Comparison of ENCODE assay signal across 14 cellular contexts in genomic region chr2:190634381-190634780, GRCh38.
"Had no signal": no experiment of that assay in that cellular context is flagged by ENCODE, and none has a peak within 500 bp of the region (broad histone marks: within the 10 kb centered on the region; RNA-seq: fewer than 3 reads in every experiment).

No MANE protein-coding gene starts in this region.

- DNase-seq: activated CD4-positive, alpha-beta T cell treated with anti-CD3 and anti-CD28 coated beads, Interleukin-2, amount 50 U/mL, for 4 hours; activated CD4-positive, CD25-positive, alpha-beta regulatory T cell treated with anti-CD3 and anti-CD28 coated beads, Interleukin-2, amount 50 U/mL, for 72 hours; activated naive CD8-positive, alpha-beta T cell treated with anti-CD3 and anti-CD28 coated beads for 36 hours; activated T-cell treated with anti-CD3 and anti-CD28 coated beads, Interleukin-2, amount 50 U/mL, for 1 hour; aorta; head of caudate nucleus; islet precursor cell; left lung; ovary; sigmoid colon; stimulated activated CD4-positive, alpha-beta T cell treated with anti-CD3 and anti-CD28 coated beads, Interleukin-12 subunit alpha, Interleukin-12 subunit beta, amount 100 ng/mL, for 4 hours; stimulated activated naive CD4-positive, alpha-beta T cell treated with Interleukin-2 at 50 U/mL for 16 hours had no signal

- H3K4me3 Mint-ChIP-seq: activated naive CD8-positive, alpha-beta T cell treated with anti-CD3 and anti-CD28 coated beads for 36 hours had no signal

- H3K27ac Mint-ChIP-seq: activated naive CD8-positive, alpha-beta T cell treated with anti-CD3 and anti-CD28 coated beads for 36 hours had no signal

- H3K27ac ChIP-seq: cardiac muscle cell, left lung, ovary, sigmoid colon, suprapubic skin had no signal

- H3K9me3 ChIP-seq: left lung, ovary, sigmoid colon, suprapubic skin had no signal

- H3K4me3 ChIP-seq: cardiac muscle cell, left lung, ovary, sigmoid colon, suprapubic skin had no signal

- H3K27me3 ChIP-seq: cardiac muscle cell, left lung, ovary, sigmoid colon, suprapubic skin had no signal

- H3K36me3 ChIP-seq: cardiac muscle cell, left lung, ovary, sigmoid colon, suprapubic skin had no signal

- H3K9me3 Mint-ChIP-seq: activated naive CD8-positive, alpha-beta T cell treated with anti-CD3 and anti-CD28 coated beads for 36 hours had no signal

- H3K27me3 Mint-ChIP-seq: activated naive CD8-positive, alpha-beta T cell treated with anti-CD3 and anti-CD28 coated beads for 36 hours had no signal

- H3K36me3 Mint-ChIP-seq: activated naive CD8-positive, alpha-beta T cell treated with anti-CD3 and anti-CD28 coated beads for 36 hours had no signal
